14 cellular contexts compared by ENCODE assay signal in genomic region chr14:104389326-104390220, GRCh38.
DNase-seq lines count a peak whose midpoint lies in the region; ATAC-seq lines count a peak whose summit lies in the region.
"Had no signal": no experiment of that assay in that cellular context is flagged by ENCODE, and none has a peak within 500 bp of the region (broad histone marks: within the 10 kb centered on the region; RNA-seq: fewer than 3 reads in every experiment).

No MANE protein-coding gene starts in this region.

- intact Hi-C loops in posterior vena cava (cut with DNase I) = no loop called here

- H3K4me3 Mint-ChIP-seq in activated naive CD8-positive, alpha-beta T cell treated with anti-CD3 and anti-CD28 coated beads for 36 hours = peak overlapping the region; percentile 1

- no peaks in the 10 kb centered on the region for H3K9me3 Mint-ChIP-seq in activated naive CD8-positive, alpha-beta T cell treated with anti-CD3 and anti-CD28 coated beads for 36 hours
- H3K9me3 Mint-ChIP-seq: IgD-negative memory B cell had no signal

- peak overlapping the region; percentile 51 for H3K27ac Mint-ChIP-seq in activated naive CD8-positive, alpha-beta T cell treated with anti-CD3 and anti-CD28 coated beads for 36 hours

- peak; percentile 34 for DNase-seq in activated CD4-positive, alpha-beta T cell treated with anti-CD3 and anti-CD28 coated beads for 48 hours
- no peak for DNase-seq in activated CD4-positive, alpha-beta T cell treated with anti-CD3 and anti-CD28 coated beads for 1 hour
- DNase-seq in T follicular helper cell (ENCODE audit: low read depth) (peak; percentile 46), posterior vena cava (ENCODE audit: low spot score) (peak; percentile 66), NAMALWA (ENCODE audit: low spot score) (no peak), cortex of kidney (lab: John Stamatoyannopoulos, UW) (no peak)
- no peak for DNase-seq in activated naive CD8-positive, alpha-beta T cell treated with anti-CD3 and anti-CD28 coated beads for 36 hours
- DNase-seq: erythroblast, HCEC 1CT, NCI-H1694 treated with DMSO at 0.1 percent for 48 hours, transverse colon had no signal

- H3K27me3 Mint-ChIP-seq in activated naive CD8-positive, alpha-beta T cell treated with anti-CD3 and anti-CD28 coated beads for 36 hours = no peaks in the 10 kb centered on the region

- H3K4me1 Mint-ChIP-seq in activated naive CD8-positive, alpha-beta T cell treated with anti-CD3 and anti-CD28 coated beads for 36 hours = peaks cover 48% of the 10 kb centered on the region

- no peak for ATAC-seq in GM18502 (IDR thresholded peaks at IDR 0.05; ENCODE audit: poor library complexity, unreplicated experiment)
- ATAC-seq: right lobe of liver had no signal

- no peaks in the 10 kb centered on the region for H3K36me3 Mint-ChIP-seq in activated naive CD8-positive, alpha-beta T cell treated with anti-CD3 and anti-CD28 coated beads for 36 hours
- H3K36me3 Mint-ChIP-seq: IgD-negative memory B cell had no signal

Comparison
In these comparisons a context has a peak if more than half of its experiments do, and no peak if none do; other contexts are left out.
1. DNase-seq: peak in activated CD4-positive, alpha-beta T cell treated with anti-CD3 and anti-CD28 coated beads for 48 hours (single experiment), T follicular helper cell (single experiment) and posterior vena cava (single experiment); none in activated CD4-positive, alpha-beta T cell treated with anti-CD3 and anti-CD28 coated beads for 1 hour (single experiment), activated naive CD8-positive, alpha-beta T cell treated with anti-CD3 and anti-CD28 coated beads for 36 hours (single experiment), NAMALWA (single experiment) and cortex of kidney (single experiment).